18 cellular contexts compared by ENCODE assay signal in genomic region chr6:157652601-157653363, GRCh38.
A peak's percentile ranks its signal among the peaks of the same experiment; 100 is the strongest.
DNase-seq lines count a peak whose midpoint lies in the region; ATAC-seq, FAIRE-seq and TF ChIP-seq lines count a peak whose summit lies in the region.
"Had no signal": no experiment of that assay in that cellular context is flagged by ENCODE, and none has a peak within 500 bp of the region (broad histone marks: within the 10 kb centered on the region; RNA-seq: fewer than 3 reads in every experiment).

No MANE protein-coding gene starts in this region.

- H4K20me1 ChIP-seq in IMR-90 (ENCODE audit: insufficient read depth, low read length) (no peaks in the 10 kb centered on the region), H1 (replicated peaks in 1 of 2; ENCODE audit: control insufficient read depth in 1 of 2, insufficient read depth in 2 of 2, low read length in 2 of 2) (no peaks in the 10 kb centered on the region)

- H3K4me1 ChIP-seq in IMR-90 (ENCODE audit: control insufficient read depth, insufficient read depth, low read length) (peaks cover 2% of the 10 kb centered on the region), SJCRH30 (peaks cover 9% of the 10 kb centered on the region; the same call in 1 of the 2 replicates), H1 (replicated peaks in 1 of 4; ENCODE audit: control insufficient read depth in 3 of 4, insufficient read depth in 4 of 4, low read length in 3 of 4) (no peaks in the 10 kb centered on the region; a peak in 2 of 7 replicates)
- H3K4me1 ChIP-seq: HAP-1 had no signal

- no peaks in the 10 kb centered on the region for H3K79me2 ChIP-seq in H1 (ENCODE audit: control insufficient read depth in 1 of 2, insufficient read depth in 2 of 2, low read length in 2 of 2)

- H3K4me3 Mint-ChIP-seq in stimulated activated memory B cell treated with anti-CD40 and anti-IgM and Interleukin-4, amounts not matched to agents 10 μg/mL and 1 μg/mL and 100 μg/mL, for 72 hours: no peak overlapping the region
- H3K4me3 Mint-ChIP-seq: CD8-positive, alpha-beta memory T cell had no signal

- H3K27ac Mint-ChIP-seq in stimulated activated memory B cell treated with anti-CD40 and anti-IgM and Interleukin-4, amounts not matched to agents 10 μg/mL and 1 μg/mL and 100 μg/mL, for 72 hours: peak overlapping the region; percentile 15
- H3K27ac Mint-ChIP-seq: CD8-positive, alpha-beta memory T cell had no signal

- peaks cover 58% of the 10 kb centered on the region for H3K36me3 Mint-ChIP-seq in stimulated activated memory B cell treated with anti-CD40 and anti-IgM and Interleukin-4, amounts not matched to agents 10 μg/mL and 1 μg/mL and 100 μg/mL, for 72 hours

- no TSS peak for BruUV-seq in IMR-90 (replicated peaks; lab: Mats Ljungman, UMichigan)

- H3K79me1 ChIP-seq in IMR-90 (ENCODE audit: low read depth in 1 of 2, low read length in 2 of 2) (no peaks in the 10 kb centered on the region), H1 (ENCODE audit: low read depth, low read length) (no peaks in the 10 kb centered on the region)

- no peak overlapping the region for H4K91ac ChIP-seq in IMR-90 (ENCODE audit: insufficient read depth, low read depth, low read length)
- H4K91ac ChIP-seq in H1 (replicated peaks; ENCODE audit: insufficient read length, low read length): no peak overlapping the region

- no peaks in the 10 kb centered on the region; the same call in 1 of the 2 replicates for H3K27me3 ChIP-seq in IMR-90 (ENCODE audit: control insufficient read depth, insufficient read depth, low read length)
- no peaks in the 10 kb centered on the region for H3K27me3 ChIP-seq in SJCRH30
- no peaks in the 10 kb centered on the region for H3K27me3 ChIP-seq in H1 (replicated peaks in 1 of 4; ENCODE audit: control insufficient read depth in 3 of 4, extremely low read depth in 1 of 4, insufficient read depth in 3 of 4, low read length in 3 of 4)

- no peak overlapping the region for H3K4me2 ChIP-seq in IMR-90 (ENCODE audit: low read depth, low read length)
- H3K4me2 ChIP-seq in H1 (ENCODE audit: insufficient read depth in 1 of 2, low read depth in 2 of 2, low read length in 2 of 2): no peak overlapping the region

- H4K5ac ChIP-seq in IMR-90 (ENCODE audit: low read depth, low read length): no peak overlapping the region
- no peak overlapping the region for H4K5ac ChIP-seq in H1 (ENCODE audit: insufficient read length, low read depth, low read length)

- TF ChIP-seq CTCF in IMR-90 (conservative IDR thresholded peaks at IDR 0.05; ENCODE audit: low read depth, low read length) (no peak), H1 (IDR thresholded peaks at IDR 0.05; ENCODE audit: control extremely low read depth in 1 of 3, insufficient read depth in 1 of 3, low read depth in 1 of 3, low read length in 3 of 3) (no peak)

- no peak overlapping the region for H2AK5ac ChIP-seq in IMR-90 (ENCODE audit: low read depth, low read length)
- H2AK5ac ChIP-seq in H1 (ENCODE audit: low read depth, low read length): no peak overlapping the region

- CTCF ChIA-PET in IMR-90 (lab: Yijun Ruan, JAX) (no interaction called here), H1 (lab: Charles Lee; ENCODE audit: partially characterized antibody) (interaction anchor here (1.1 kb wide), 2 partner anchors 11 to 13 kb away, joined by 3 read pairs; no protein-coding TSS in a partner anchor)

- ATAC-seq in IMR-90 (ENCODE audit: low read depth): no peak
- ATAC-seq in stimulated activated memory B cell treated with anti-CD40 and anti-IgM and Interleukin-4, amounts not matched to agents 10 μg/mL and 1 μg/mL and 100 μg/mL, for 72 hours: no peak
- ATAC-seq in Right ventricle myocardium superior (ENCODE audit: poor library complexity): no peak
- no peak for ATAC-seq in HG02798 (IDR thresholded peaks at IDR 0.05; ENCODE audit: poor library complexity, unreplicated experiment)
- ATAC-seq: SK-N-SH treated with all-trans-retinoic acid at 6 μM for 48 hours had no signal

- H2BK5ac ChIP-seq in IMR-90 (ENCODE audit: low read depth, low read length, poor library complexity, severe bottlenecking) (no peak overlapping the region), H1 (ENCODE audit: low read depth, low read length) (no peak overlapping the region; the same call in 1 of the 2 replicates)

- H3K36me3 ChIP-seq in IMR-90 (ENCODE audit: control insufficient read depth, insufficient read depth, low read length) (no peaks in the 10 kb centered on the region), SJCRH30 (no peaks in the 10 kb centered on the region), H1 (ENCODE audit: control insufficient read depth in 2 of 4, insufficient read depth in 4 of 4, low read length in 3 of 4) (no peaks in the 10 kb centered on the region)
- H3K36me3 ChIP-seq: HAP-1 had no signal

- 86% methylated on average over 10 of the region's 18 CpGs; no CpG with 5 or more reads in 1 of the 2 experiments for WGBS in IMR-90 (ENCODE audit: extremely low coverage in 2 of 2, insufficient read length in 1 of 2), 2 experiments
- 92% methylated on average over 18 of the region's 18 CpGs; no CpG with 5 or more reads in 1 of the 2 experiments for WGBS in H1 (ENCODE audit: extremely low coverage in 1 of 2, insufficient coverage in 1 of 2, insufficient read length in 1 of 2, insufficient replicate concordance in 2 of 2, low coverage in 1 of 2, low lambda C conversion rate in 2 of 2, missing lambda C conversion rate in 1 of 2), 2 experiments

- H3K9ac ChIP-seq in IMR-90 (ENCODE audit: low read depth, low read length) (no peak overlapping the region), H1 (replicated peaks in 1 of 4; ENCODE audit: extremely low read depth in 1 of 4, low read depth in 3 of 4, low read length in 3 of 4) (no peak overlapping the region)

- H3K56ac ChIP-seq in IMR-90 (ENCODE audit: extremely low read depth, insufficient read depth, low read length) (no peak overlapping the region), H1 (replicated peaks; ENCODE audit: insufficient read length, low read depth, low read length) (no peak overlapping the region)

- H3K4ac ChIP-seq in IMR-90 (ENCODE audit: low read depth, low read length): no peak overlapping the region
- no peak overlapping the region for H3K4ac ChIP-seq in H1 (replicated peaks; ENCODE audit: insufficient read length, low read depth, low read length)

- H3K14ac ChIP-seq in IMR-90 (replicated peaks; ENCODE audit: low read depth, low read length) (no peak overlapping the region), H1 (ENCODE audit: insufficient read length) (no peak overlapping the region)

- POLR2A ChIA-PET in IMR-90 (lab: Charles Lee; ENCODE audit: unreplicated experiment): no interaction called here
- POLR2A ChIA-PET in H1 (lab: Charles Lee; ENCODE audit: partially characterized antibody): no interaction called here

- 0 out of 2 replicates have a peak overlapping the region, but pooled peaks have one; percentile 50 for H2BK12ac ChIP-seq in H1 (ENCODE audit: low read depth, low read length)

- H2AFZ ChIP-seq in IMR-90 (replicated peaks; ENCODE audit: low read length, poor library complexity): no peak overlapping the region
- no peak overlapping the region for H2AFZ ChIP-seq in H1 (ENCODE audit: low read length)

- H3K18ac ChIP-seq in IMR-90 (ENCODE audit: low read depth, low read length) (no peak overlapping the region), H1 (ENCODE audit: extremely low read depth, low read length) (no peak overlapping the region)

- peaks cover 3% of the 10 kb centered on the region; the same call in 1 of the 2 replicates for H3K9me1 ChIP-seq in IMR-90 (ENCODE audit: insufficient read depth, low read length)

- no peak for TF ChIP-seq EP300 in H1 (IDR thresholded peaks at IDR 0.05; ENCODE audit: borderline replicate concordance in 1 of 2, low read depth in 2 of 2, low read length in 2 of 2)

- no peak for FAIRE-seq in H1 (lab: Jason Lieb, UNC)

- no peaks in the 10 kb centered on the region for H3K23me2 ChIP-seq in H1 (ENCODE audit: low read depth, low read length)

- dilution Hi-C loops in IMR-90 (cut with HindIII; ENCODE audit: low sequenced_read_pairs, unreplicated experiment): no loop called here

- no peaks in the 10 kb centered on the region for H3K4me1 Mint-ChIP-seq in stimulated activated memory B cell treated with anti-CD40 and anti-IgM and Interleukin-4, amounts not matched to agents 10 μg/mL and 1 μg/mL and 100 μg/mL, for 72 hours

- H3K4me3 ChIP-seq in IMR-90 (ENCODE audit: insufficient read depth, low read depth, low read length): no peak overlapping the region
- H3K4me3 ChIP-seq in SJCRH30: no peak overlapping the region
- H3K4me3 ChIP-seq in H1 (ENCODE audit: extremely low read depth in 1 of 4, insufficient read depth in 2 of 4, low read depth in 3 of 4, low read length in 4 of 4): no peak overlapping the region
- H3K4me3 ChIP-seq: HAP-1 had no signal

- H3K9me3 ChIP-seq in IMR-90 (ENCODE audit: control insufficient read depth, insufficient read depth, low read length) (no peaks in the 10 kb centered on the region), SJCRH30 (replicated peaks) (no peaks in the 10 kb centered on the region), H1 (ENCODE audit: insufficient read depth in 2 of 2, low read depth in 1 of 2, low read length in 1 of 2) (no peaks in the 10 kb centered on the region)
- H3K9me3 ChIP-seq: HAP-1 had no signal

- in situ Hi-C loops in IMR-90 (cut with MboI; ENCODE audit: low sequenced_read_pairs): no loop called here

- TF ChIP-seq RAD21 in IMR-90 (IDR thresholded peaks at IDR 0.05; ENCODE audit: low read length) (no peak), H1 (IDR thresholded peaks at IDR 0.05 in 1 of 2, conservative IDR thresholded peaks at IDR 0.05 in 1 of 2; ENCODE audit: low read depth in 2 of 2, low read length in 2 of 2) (no peak)

- no peak for DNase-seq in IMR-90
- peak; percentile 20 to 49 for DNase-seq in SJCRH30
- DNase-seq in H1 (ENCODE audit: low read depth in 1 of 2, low spot score in 2 of 2): no peak
- DNase-seq in NCI-H526 (lab: John Stamatoyannopoulos, UW): no peak
- no peak for DNase-seq in iPS-NIHi7 (ENCODE audit: extremely low spot score)
- no peak for DNase-seq in Right ventricle myocardium superior
- DNase-seq: CD8-positive, alpha-beta memory T cell; DMS53; NCI-H1436; NCI-H2029 treated with DMSO at 0.1 percent for 48 hours; NCI-H446 treated with DMSO at 0.1 percent for 48 hours; NCI-H774; SHP77 treated with DMSO at 0.1 percent for 48 hours had no signal

- no peak overlapping the region for H3K27ac ChIP-seq in IMR-90 (ENCODE audit: insufficient read depth, low read length)
- H3K27ac ChIP-seq in SJCRH30: no peak overlapping the region
- H3K27ac ChIP-seq in H1 (ENCODE audit: low read depth, low read length): no peak overlapping the region
- H3K27ac ChIP-seq: HL-60 had no signal

- H3K9me3 Mint-ChIP-seq in stimulated activated memory B cell treated with anti-CD40 and anti-IgM and Interleukin-4, amounts not matched to agents 10 μg/mL and 1 μg/mL and 100 μg/mL, for 72 hours: no peaks in the 10 kb centered on the region

- H2BK20ac ChIP-seq in IMR-90 (ENCODE audit: low read depth, low read length) (no peak overlapping the region), H1 (ENCODE audit: low read length) (no peak overlapping the region)

- H3K27me3 Mint-ChIP-seq in stimulated activated memory B cell treated with anti-CD40 and anti-IgM and Interleukin-4, amounts not matched to agents 10 μg/mL and 1 μg/mL and 100 μg/mL, for 72 hours: no peaks in the 10 kb centered on the region
- H3K27me3 Mint-ChIP-seq: CD8-positive, alpha-beta memory T cell had no signal

- TF ChIP-seq POLR2A in IMR-90 (IDR thresholded peaks at IDR 0.05; ENCODE audit: low read depth, low read length) (no peak), H1 (IDR thresholded peaks at IDR 0.05; ENCODE audit: control extremely low read depth in 1 of 2, low read depth in 2 of 2, low read length in 2 of 2) (no peak)

- H2BK15ac ChIP-seq in IMR-90 (ENCODE audit: low read depth, low read length) (no peak overlapping the region), H1 (ENCODE audit: low read length) (no peak overlapping the region)

- no peak overlapping the region for H2BK120ac ChIP-seq in IMR-90 (ENCODE audit: low read depth, low read length)
- H2BK120ac ChIP-seq in H1 (replicated peaks; ENCODE audit: low read depth, low read length): no peak overlapping the region

- H4K8ac ChIP-seq in IMR-90 (ENCODE audit: low read depth in 2 of 2, low read length in 2 of 2): no peak overlapping the region
- no peak overlapping the region for H4K8ac ChIP-seq in H1 (ENCODE audit: extremely low read depth, insufficient read depth, low read length)

- peak overlapping the region; percentile 39 for H2AK9ac ChIP-seq in IMR-90 (replicated peaks; ENCODE audit: low read depth, low read length, poor library complexity)

- intact Hi-C loops in IMR-90 (cut with micrococcal nuclease): no loop called here
- intact Hi-C loops in Right ventricle myocardium superior (cut with DNase I): no loop called here

- H3K23ac ChIP-seq in IMR-90 (ENCODE audit: low read depth, low read length): no peak overlapping the region
- no peak overlapping the region for H3K23ac ChIP-seq in H1 (ENCODE audit: insufficient read length)

Comparison
In these comparisons a context has a peak if more than half of its experiments do, and no peak if none do; other contexts are left out.
1. DNase-seq: peak in SJCRH30 (2 of 2); none in IMR-90 (single experiment), H1 (0 of 2), NCI-H526 (0 of 2), iPS-NIHi7 (single experiment) and Right ventricle myocardium superior (single experiment).